ENCODE assay signal across 11 cellular contexts in the genomic region with DNA sequence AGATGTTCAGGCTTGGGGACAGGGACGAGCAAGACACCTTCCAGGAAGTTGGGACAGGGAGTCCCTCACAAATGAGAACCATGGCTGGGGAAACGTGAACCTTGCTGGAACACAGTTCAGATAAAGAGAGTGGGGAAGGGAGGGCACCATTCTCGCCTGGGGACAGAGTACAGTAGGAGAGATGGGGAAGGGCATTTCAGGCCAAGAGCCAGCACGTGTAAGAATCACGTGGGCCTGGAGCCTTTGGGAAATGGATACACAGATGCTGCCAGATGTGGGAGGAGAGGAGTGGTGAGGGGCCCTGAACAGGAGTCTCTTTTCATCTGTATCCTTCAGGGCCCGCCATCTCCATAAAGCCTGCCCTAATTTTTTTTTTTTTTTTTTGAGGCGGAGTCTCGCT. TPM values are rescaled to one million over a fixed set of nuclear protein-coding genes. Genes with fewer than 3 reads are reported as not detected.
DNase-seq lines count a peak whose midpoint lies in the region; ATAC-seq, FAIRE-seq and TF ChIP-seq lines count a peak whose summit lies in the region.
"Had no signal": no experiment of that assay in that cellular context is flagged by ENCODE, and none has a peak within 500 bp of the region (broad histone marks: within the 10 kb centered on the region; RNA-seq: fewer than 3 reads in every experiment).

No MANE protein-coding gene starts in this region.

- H3K27me3 ChIP-seq in small intestine (ENCODE audit: control insufficient read depth in 2 of 2, insufficient read depth in 2 of 2, low read length in 2 of 2): no peaks in the 10 kb centered on the region
- no peaks in the 10 kb centered on the region for H3K27me3 ChIP-seq in upper lobe of right lung

- H3K9me3 ChIP-seq in SK-N-MC (ENCODE audit: low read depth, low read length) (no peaks in the 10 kb centered on the region), small intestine (ENCODE audit: control insufficient read depth, low read depth) (no peaks in the 10 kb centered on the region), upper lobe of right lung (no peaks in the 10 kb centered on the region)

- intact Hi-C loops in left cardiac atrium (cut with DNase I) (no loop called here), upper lobe of right lung (cut with DNase I) (no loop called here)

- TF ChIP-seq CTCF in upper lobe of right lung (IDR thresholded peaks at IDR 0.05): no peak

- H3K27ac ChIP-seq in SK-N-MC (peak overlapping the region; percentile 50), small intestine (ENCODE audit: low read depth in 1 of 2, low read length in 1 of 2) (peak overlapping the region; percentile 77 to 96), upper lobe of right lung (no peak overlapping the region)
- H3K27ac ChIP-seq: C4-2B had no signal

- no peak overlapping the region for H3K4me3 ChIP-seq in SK-N-MC
- H3K4me3 ChIP-seq in small intestine (ENCODE audit: low read depth in 1 of 2, low read length in 2 of 2): no peak overlapping the region
- no peak overlapping the region for H3K4me3 ChIP-seq in upper lobe of right lung

- WGBS in small intestine, 3 donors: 29 to 55% (median 41%) methylated on average over 6 to 8 of the region's 8 CpGs

- H3K4me1 ChIP-seq in small intestine (ENCODE audit: control insufficient read depth in 2 of 2, insufficient read depth in 1 of 2, low read depth in 1 of 2, low read length in 1 of 2): peaks cover 3 to 10% of the 10 kb centered on the region in 2 donors
- H3K4me1 ChIP-seq in upper lobe of right lung: no peaks in the 10 kb centered on the region

- DNase-seq in SK-N-MC (ENCODE audit: low read depth, low spot score) (no peak), left cardiac atrium (no peak), small intestine (peak; percentile 96), upper lobe of right lung (no peak), urothelium cell line (ENCODE audit: low spot score) (no peak)
- DNase-seq in activated naive CD4-positive, alpha-beta T cell treated with anti-CD3 and anti-CD28 coated beads, Interleukin-2, amount 50 U/mL, for 16 hours: no peak
- DNase-seq: NCI-H2081 treated with DMSO at 0.1 percent for 48 hours; SIG-M5; stimulated activated naive CD4-positive, alpha-beta T cell treated with Interleukin-2 at 50 U/mL for 16 hours had no signal

- ATAC-seq in left cardiac atrium (peak; percentile 30 to 46), upper lobe of right lung (no peak)
- ATAC-seq: HCT116 had no signal

- no peak for FAIRE-seq in small intestine (lab: Jason Lieb, UNC)
- no peak for FAIRE-seq in urothelium cell line (lab: Jason Lieb, UNC)

- H3K9ac ChIP-seq in SK-N-MC (ENCODE audit: insufficient read length): peak overlapping the region; percentile 51

- H3K36me3 ChIP-seq in SK-N-MC (ENCODE audit: insufficient read depth, low read length): no peaks in the 10 kb centered on the region
- peaks cover 0 to 11% of the 10 kb centered on the region in 2 donors for H3K36me3 ChIP-seq in small intestine (ENCODE audit: control insufficient read depth in 2 of 2, insufficient read depth in 2 of 2, low read length in 2 of 2)
- H3K36me3 ChIP-seq in upper lobe of right lung: peaks cover 23% of the 10 kb centered on the region

RNA-seq across cellular contexts. Expression of gene CLTB, which starts 13.7 kb away (rescaled TPM):
- total RNA-seq in left cardiac atrium (100 to 1,000 TPM; 173 to 199 TPM), upper lobe of right lung (80.9 TPM)
- 100 to 1,000 TPM; 189 to 359 (median 337) TPM for polyA plus RNA-seq in small intestine

RNA-seq across cellular contexts. Expression of gene HIGD2A, which starts 14.1 kb away (rescaled TPM):
- total RNA-seq in left cardiac atrium: 100 to 1,000 TPM; 159 to 166 TPM
- 100 to 1,000 TPM; 207 to 343 (median 333) TPM for polyA plus RNA-seq in small intestine
- total RNA-seq in upper lobe of right lung: 104 TPM

RNA-seq across cellular contexts. Expression of gene NOP16, which starts 14.3 kb away (rescaled TPM):
- total RNA-seq in left cardiac atrium: 10 to 100 TPM; 15.6 to 30.2 TPM
- 10 to 100 TPM; 28.6 to 47.6 (median 29.7) TPM for polyA plus RNA-seq in small intestine
- 13.6 TPM for total RNA-seq in upper lobe of right lung

RNA-seq across cellular contexts. Expression of gene ARL10, which starts 37.4 kb away (rescaled TPM):
- total RNA-seq in left cardiac atrium (1 to 10 TPM; 8.0 to 8.2 TPM), upper lobe of right lung (7.9 TPM)
- polyA plus RNA-seq in small intestine: under 1 TPM in 2 of 3 donors, not detected in 1; under 0.01 to 0.97 TPM

RNA-seq across cellular contexts. Expression of gene KIAA1191, which starts 41.1 kb away (rescaled TPM):
- total RNA-seq in left cardiac atrium (10 to 100 TPM; 79.6 to 86.0 TPM), upper lobe of right lung (92.6 TPM)
- polyA plus RNA-seq in small intestine: 10 to 100 TPM; 43.7 to 96.4 (median 73.5) TPM
